12 cellular contexts compared by ENCODE assay signal in genomic region chr15:74789171-74789627, GRCh38. TPM values are rescaled to one million over a fixed set of nuclear protein-coding genes. Genes with fewer than 3 reads are reported as not detected.
DNase-seq lines count a peak whose midpoint lies in the region; ATAC-seq and TF ChIP-seq lines count a peak whose summit lies in the region.
"Had no signal": no experiment of that assay in that cellular context is flagged by ENCODE, and none has a peak within 500 bp of the region (broad histone marks: within the 10 kb centered on the region; RNA-seq: fewer than 3 reads in every experiment).

No MANE protein-coding gene starts in this region.

- TF ChIP-seq CTCF in esophagus squamous epithelium (IDR thresholded peaks at IDR 0.05) = no peak

- peak overlapping the region; percentile 78 to 99 (median 92) for H3K27ac ChIP-seq in esophagus squamous epithelium

- peak; percentile 10 to 11 for ATAC-seq in stimulated activated naive B cell treated with anti-CD40 and anti-IgM and Interleukin-4, amounts not matched to agents 10 μg/mL and 1 μg/mL and 100 μg/mL, for 72 hours (replicated peaks)

- H3K36me3 Mint-ChIP-seq in stimulated activated naive B cell treated with anti-CD40 and anti-IgM and Interleukin-4, amounts not matched to agents 10 μg/mL and 1 μg/mL and 100 μg/mL, for 72 hours = peaks cover 48 to 67% of the 10 kb centered on the region in 2 donors

- no peaks in the 10 kb centered on the region for H3K27me3 Mint-ChIP-seq in stimulated activated naive B cell treated with anti-CD40 and anti-IgM and Interleukin-4, amounts not matched to agents 10 μg/mL and 1 μg/mL and 100 μg/mL, for 72 hours

- WGBS in esophagus squamous epithelium, 2 donors = 6 to 20% methylated on average over 6 to 8 of the region's 14 CpGs

- H3K36me3 ChIP-seq in esophagus squamous epithelium = no peaks in the 10 kb centered on the region

- H3K4me1 Mint-ChIP-seq in stimulated activated naive B cell treated with anti-CD40 and anti-IgM and Interleukin-4, amounts not matched to agents 10 μg/mL and 1 μg/mL and 100 μg/mL, for 72 hours = peaks cover 71 to 97% of the 10 kb centered on the region in 2 donors

- H3K9me3 ChIP-seq in esophagus squamous epithelium = no peaks in the 10 kb centered on the region

- no peaks in the 10 kb centered on the region for H3K27me3 ChIP-seq in esophagus squamous epithelium

- H3K4me1 ChIP-seq in esophagus squamous epithelium = peaks cover 90 to 100% (median 97%) of the 10 kb centered on the region in 3 donors

- H3K4me3 Mint-ChIP-seq in stimulated activated naive B cell treated with anti-CD40 and anti-IgM and Interleukin-4, amounts not matched to agents 10 μg/mL and 1 μg/mL and 100 μg/mL, for 72 hours = peak overlapping the region; percentile 98

- peak in 1 of 4 donors; percentile 17 for TF ChIP-seq POLR2A in esophagus squamous epithelium (IDR thresholded peaks at IDR 0.05)

- H3K27ac Mint-ChIP-seq in stimulated activated naive B cell treated with anti-CD40 and anti-IgM and Interleukin-4, amounts not matched to agents 10 μg/mL and 1 μg/mL and 100 μg/mL, for 72 hours = peak overlapping the region; percentile 99

- no peaks in the 10 kb centered on the region for H3K9me3 Mint-ChIP-seq in stimulated activated naive B cell treated with anti-CD40 and anti-IgM and Interleukin-4, amounts not matched to agents 10 μg/mL and 1 μg/mL and 100 μg/mL, for 72 hours

- peak; percentile 66 for DNase-seq in NK-92 treated with Interleukin-12 subunit alpha and Interleukin-12 subunit beta, amount 100 ng/mL, for 24 hours (lab: John Stamatoyannopoulos, UW)
- DNase-seq in NK-92 (lab: John Stamatoyannopoulos, UW; ENCODE audit: unreplicated experiment) = no peak
- DNase-seq in RPMI8226 = peak; percentile 96
- no peak for DNase-seq in esophagus squamous epithelium (lab: John Stamatoyannopoulos, UW)
- DNase-seq in stimulated activated naive B cell treated with anti-CD40 and anti-IgM and Interleukin-4, amounts not matched to agents 10 μg/mL and 1 μg/mL and 100 μg/mL, for 72 hours = no peak
- DNase-seq in SW 1271 (lab: John Stamatoyannopoulos, UW) = no peak
- DNase-seq in cortex of kidney (lab: John Stamatoyannopoulos, UW) = no peak
- DNase-seq in NCI-H1105 (lab: John Stamatoyannopoulos, UW) = no peak
- DNase-seq: ACHN, aorta had no signal

- intact Hi-C loops in esophagus squamous epithelium (cut with DNase I) = no loop called here

- peak overlapping the region; percentile 12 to 96 (median 28) for H3K4me3 ChIP-seq in esophagus squamous epithelium

RNA-seq across cellular contexts. Expression of gene CSK, which starts 7.3 kb away (rescaled TPM):
- 100 to 1,000 TPM in 1 of 4 donors, 10 to 100 TPM in 3; 30.6 to 130 (median 45.2) TPM for total RNA-seq in esophagus squamous epithelium

RNA-seq across cellular contexts. Expression of gene LMAN1L, which starts 23.4 kb away (rescaled TPM):
- under 1 TPM in 1 of 4 donors, not detected in 3; 0.18 TPM for total RNA-seq in esophagus squamous epithelium
- total RNA-seq: NCI-H460, subcutaneous adipose tissue had no signal

RNA-seq across cellular contexts. Expression of gene CPLX3, which starts 37.2 kb away (rescaled TPM):
- total RNA-seq in esophagus squamous epithelium = under 1 TPM in 1 of 4 donors, not detected in 3; 0.11 TPM
- total RNA-seq: aorta, subcutaneous adipose tissue had no signal

RNA-seq across cellular contexts. Expression of gene CYP1A2, which starts 40.6 kb away (rescaled TPM):
- total RNA-seq in esophagus squamous epithelium = not detected
- total RNA-seq: aorta, NCI-H460, subcutaneous adipose tissue had no signal

RNA-seq across cellular contexts. Expression of gene ULK3, which starts 53.8 kb away (rescaled TPM):
- 100 to 1,000 TPM in 1 of 4 donors, 10 to 100 TPM in 3; 53.3 to 113 (median 60.9) TPM for total RNA-seq in esophagus squamous epithelium

Comparison
In these comparisons a context has a peak if more than half of its experiments do, and no peak if none do; other contexts are left out.
1. DNase-seq: peak in NK-92 treated with Interleukin-12 subunit alpha and Interleukin-12 subunit beta, amount 100 ng/mL, for 24 hours (single experiment) and RPMI8226 (single experiment); none in NK-92 (single experiment), esophagus squamous epithelium (single experiment), stimulated activated naive B cell treated with anti-CD40 and anti-IgM and Interleukin-4, amounts not matched to agents 10 μg/mL and 1 μg/mL and 100 μg/mL, for 72 hours (single experiment), SW 1271 (0 of 2), cortex of kidney (single experiment) and NCI-H1105 (single experiment).